1 cellular context compared by ENCODE assay signal in genomic region chr17:20922128-20922670, GRCh38.
TF ChIP-seq lines count a peak whose summit lies in the region.

No MANE protein-coding gene starts in this region.

TF ChIP-seq in K562, 482 proteins besides CTCF, POLR2A, EP300 and RAD21 (continued from another document and continues in another):
- TF ChIP-seq ZNF318 (IDR thresholded peaks at IDR 0.05; ENCODE audit: borderline replicate concordance in 1 of 2, low read depth in 1 of 2) (no peak), FOSL1 (tag; conservative IDR thresholded peaks at IDR 0.05) (peak; percentile 91), GABPA (tag; conservative IDR thresholded peaks at IDR 0.05; ENCODE audit: low read depth) (no peak), NFIX (CRISPR knock-in tag; IDR thresholded peaks at IDR 0.05; ENCODE audit: low read depth) (no peak), CREBBP (IDR thresholded peaks at IDR 0.05; ENCODE audit: low read depth, low read length) (no peak), BACH1 (tag; IDR thresholded peaks at IDR 0.05) (no peak), SRSF9 (IDR thresholded peaks at IDR 0.05; ENCODE audit: borderline replicate concordance, low read depth, low read length) (no peak), HINFP (tag; conservative IDR thresholded peaks at IDR 0.05; ENCODE audit: low read depth) (no peak), ZNF551 (CRISPR knock-in tag; IDR thresholded peaks at IDR 0.05) (no peak), ZMIZ1 (IDR thresholded peaks at IDR 0.05; ENCODE audit: low read depth in 2 of 2, low read length in 2 of 2) (no peak), HLTF (IDR thresholded peaks at IDR 0.05) (0 out of 2 replicates have a peak, but pooled peaks have one; percentile 38), ZNF407 (IDR thresholded peaks at IDR 0.05; ENCODE audit: low read depth) (no peak), ZFX (CRISPR knock-in tag; IDR thresholded peaks at IDR 0.05) (no peak), EGR1 (conservative IDR thresholded peaks at IDR 0.05) (no peak), STAT5B (CRISPR knock-in tag; IDR thresholded peaks at IDR 0.05) (no peak), ZNF449 (CRISPR knock-in tag; IDR thresholded peaks at IDR 0.05) (no peak), SMARCE1 (IDR thresholded peaks at IDR 0.05) (peak; percentile 68), TAL1 (IDR thresholded peaks at IDR 0.05) (no peak), ZC3H8 (IDR thresholded peaks at IDR 0.05) (no peak), KAT7 (CRISPR knock-in tag; IDR thresholded peaks at IDR 0.05; ENCODE audit: borderline replicate concordance) (no peak), ZNF655 (CRISPR knock-in tag; IDR thresholded peaks at IDR 0.05) (no peak), KAT2B (IDR thresholded peaks at IDR 0.05; ENCODE audit: low read depth, low read length) (no peak), ATF3 (IDR thresholded peaks at IDR 0.05) (peak; percentile 88), ATF3 (CRISPR knock-in tag; conservative IDR thresholded peaks at IDR 0.05) (no peak)
